In the genomic region with DNA sequence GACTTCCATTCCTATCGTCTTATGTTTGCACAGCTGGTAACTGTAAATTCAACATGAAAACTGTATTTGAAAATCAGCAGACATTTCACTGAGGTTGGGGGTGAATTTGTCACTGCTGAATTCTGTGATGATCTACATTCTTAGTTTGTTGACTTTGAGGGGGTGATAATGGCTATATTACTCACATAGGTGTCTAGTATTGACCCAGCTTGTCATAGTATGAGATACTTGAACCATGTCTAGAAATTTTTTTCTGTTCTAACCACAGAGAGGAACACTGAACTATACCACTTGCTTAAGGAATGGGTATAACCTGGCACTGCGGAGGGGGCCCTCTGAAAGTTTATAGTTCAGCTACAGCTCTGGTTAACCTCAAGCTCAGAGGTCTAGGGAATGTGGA, we compare ENCODE assay signal across 23 cellular contexts.
DNase-seq lines count a peak whose midpoint lies in the region; ATAC-seq and TF ChIP-seq lines count a peak whose summit lies in the region.
"Had no signal": no experiment of that assay in that cellular context is flagged by ENCODE, and none has a peak within 500 bp of the region (broad histone marks: within the 10 kb centered on the region; RNA-seq: fewer than 3 reads in every experiment).

No MANE protein-coding gene starts in this region.

- no peaks in the 10 kb centered on the region for H3K36me3 ChIP-seq in GM23248 (ENCODE audit: low read depth)
- no peaks in the 10 kb centered on the region for H3K36me3 ChIP-seq in PC-9 (ENCODE audit: low read depth)
- H3K36me3 ChIP-seq in gastroesophageal sphincter: no peaks in the 10 kb centered on the region
- H3K36me3 ChIP-seq: tibial nerve had no signal

- DNase-seq in GM23248: peak; percentile 24
- peak; percentile 82 for DNase-seq in NCI-H748 treated with DMSO at 0.1 percent for 48 hours (lab: John Stamatoyannopoulos, UW)
- DNase-seq in glomerular visceral epithelial cell (ENCODE audit: extremely low spot score): peak; percentile 74
- no peak for DNase-seq in stimulated activated naive B cell treated with anti-CD40 and anti-IgM and Interleukin-4, amounts not matched to agents 10 μg/mL and 1 μg/mL and 100 μg/mL, for 72 hours
- no peak for DNase-seq in Kasumi-1 (lab: John Stamatoyannopoulos, UW)
- DNase-seq in PC-9: no peak
- DNase-seq: activated CD4-positive, CD25-positive, alpha-beta regulatory T cell treated with anti-CD3 and anti-CD28 coated beads, Interleukin-2, amount 50 U/mL, for 72 hours; activated CD8-positive, alpha-beta T cell treated with anti-CD3 and anti-CD28 coated beads, Interleukin-2, amount 10 ng/mL, durations not matched to agents 7 days and 5 days; activated naive CD4-positive, alpha-beta T cell; CD4-positive, alpha-beta T cell; central memory CD4-positive, alpha-beta T cell; dorsolateral prefrontal cortex; left ventricle myocardium superior; NCI-H1105 treated with DMSO at 0.1 percent for 48 hours; NCI-H2107; NCI-H446 treated with DMSO at 0.1 percent for 48 hours; SIG-M5; stimulated activated naive CD4-positive, alpha-beta T cell had no signal

- H3K79me2 ChIP-seq in GM23248 (ENCODE audit: insufficient read depth) (no peaks in the 10 kb centered on the region), PC-9 (ENCODE audit: low read depth) (no peaks in the 10 kb centered on the region)

- H3K27me3 Mint-ChIP-seq in stimulated activated naive B cell treated with anti-CD40 and anti-IgM and Interleukin-4, amounts not matched to agents 10 μg/mL and 1 μg/mL and 100 μg/mL, for 72 hours: peaks cover 5 to 12% of the 10 kb centered on the region in 2 donors
- H3K27me3 Mint-ChIP-seq: progenitor cell of endocrine pancreas had no signal

- H3K9ac ChIP-seq in GM23248: peak overlapping the region; percentile 38; the same call in 1 of the 2 replicates

- H3K4me1 Mint-ChIP-seq in stimulated activated naive B cell treated with anti-CD40 and anti-IgM and Interleukin-4, amounts not matched to agents 10 μg/mL and 1 μg/mL and 100 μg/mL, for 72 hours: peaks cover 0 to 38% of the 10 kb centered on the region in 2 donors

- TF ChIP-seq POLR2A in gastroesophageal sphincter (IDR thresholded peaks at IDR 0.05): no peak

- no peaks in the 10 kb centered on the region for H3K9me2 ChIP-seq in GM23248 (ENCODE audit: insufficient read depth)
- H3K9me2 ChIP-seq in PC-9 (ENCODE audit: insufficient read depth): no peaks in the 10 kb centered on the region

- peaks cover 4 to 6% of the 10 kb centered on the region in 2 donors for H3K9me3 Mint-ChIP-seq in stimulated activated naive B cell treated with anti-CD40 and anti-IgM and Interleukin-4, amounts not matched to agents 10 μg/mL and 1 μg/mL and 100 μg/mL, for 72 hours

- no peaks in the 10 kb centered on the region for H3K36me3 Mint-ChIP-seq in stimulated activated naive B cell treated with anti-CD40 and anti-IgM and Interleukin-4, amounts not matched to agents 10 μg/mL and 1 μg/mL and 100 μg/mL, for 72 hours

- in situ Hi-C loops in GM23248 (cut with MboI): no loop called here

- TF ChIP-seq CTCF in PC-9 (conservative IDR thresholded peaks at IDR 0.05): no peak
- no peak for TF ChIP-seq CTCF in gastroesophageal sphincter (IDR thresholded peaks at IDR 0.05)

- no peak overlapping the region for H3K4me3 Mint-ChIP-seq in stimulated activated naive B cell treated with anti-CD40 and anti-IgM and Interleukin-4, amounts not matched to agents 10 μg/mL and 1 μg/mL and 100 μg/mL, for 72 hours
- H3K4me3 Mint-ChIP-seq: activated CD8-positive, alpha-beta T cell treated with anti-CD3 and anti-CD28 coated beads, Interleukin-2, amount 10 ng/mL, durations not matched to agents 7 days and 5 days; CD4-positive, alpha-beta T cell; neural crest cell had no signal

- ATAC-seq in stimulated activated naive B cell treated with anti-CD40 and anti-IgM and Interleukin-4, amounts not matched to agents 10 μg/mL and 1 μg/mL and 100 μg/mL, for 72 hours (replicated peaks): peak; percentile 84 to 90
- no peak for ATAC-seq in gastroesophageal sphincter
- ATAC-seq in GM21529 (IDR thresholded peaks at IDR 0.05; ENCODE audit: unreplicated experiment): no peak
- ATAC-seq: activated CD8-positive, alpha-beta T cell treated with anti-CD3 and anti-CD28 coated beads, Interleukin-2, amount 10 ng/mL, durations not matched to agents 7 days and 5 days; left ventricle myocardium superior had no signal

- H3K4me1 ChIP-seq in GM23248 (ENCODE audit: insufficient read depth): peaks cover 32% of the 10 kb centered on the region
- no peaks in the 10 kb centered on the region for H3K4me1 ChIP-seq in PC-9 (replicated peaks; ENCODE audit: insufficient read depth)
- peaks cover 0 to 11% (median 6%) of the 10 kb centered on the region in 3 donors for H3K4me1 ChIP-seq in gastroesophageal sphincter

- H4K20me1 ChIP-seq in GM23248 (ENCODE audit: insufficient read depth) (no peaks in the 10 kb centered on the region), PC-9 (ENCODE audit: insufficient read depth) (no peaks in the 10 kb centered on the region; the same call in 1 of the 2 replicates)

- intact Hi-C loops in PC-9 (cut with micrococcal nuclease; ENCODE audit: unreplicated experiment): no loop called here

- no peak overlapping the region for H3K27ac Mint-ChIP-seq in stimulated activated naive B cell treated with anti-CD40 and anti-IgM and Interleukin-4, amounts not matched to agents 10 μg/mL and 1 μg/mL and 100 μg/mL, for 72 hours
- H3K27ac Mint-ChIP-seq: activated CD8-positive, alpha-beta T cell treated with anti-CD3 and anti-CD28 coated beads, Interleukin-2, amount 10 ng/mL, durations not matched to agents 7 days and 5 days; CD4-positive, alpha-beta T cell; progenitor cell of endocrine pancreas had no signal

- H3K27ac ChIP-seq in GM23248 (peak overlapping the region; percentile 80), PC-9 (no peak overlapping the region), gastroesophageal sphincter (no peak overlapping the region)
- H3K27ac ChIP-seq: dorsolateral prefrontal cortex, tibial nerve had no signal

- H3K9me3 ChIP-seq in GM23248 (ENCODE audit: low read depth): no peaks in the 10 kb centered on the region
- no peaks in the 10 kb centered on the region for H3K9me3 ChIP-seq in PC-9 (ENCODE audit: insufficient read depth, low read depth)
- H3K9me3 ChIP-seq in gastroesophageal sphincter: peaks cover 0 to 4% (median 0%) of the 10 kb centered on the region in 3 donors
- H3K9me3 ChIP-seq: tibial nerve had no signal

- no peak for TF ChIP-seq EP300 in gastroesophageal sphincter (IDR thresholded peaks at IDR 0.05)

- H3F3A ChIP-seq in GM23248 (ENCODE audit: insufficient read depth) (peaks cover 22% of the 10 kb centered on the region), PC-9 (ENCODE audit: insufficient read depth, low read depth) (no peaks in the 10 kb centered on the region)

- WGBS in GM23248 (ENCODE audit: low coverage in 1 of 2, low lambda C conversion rate in 2 of 2, missing lambda C conversion rate in 2 of 2), 2 experiments: 36 to 38% methylated on average over 2 of the region's 2 CpGs
- 72 to 73% methylated on average over 2 of the region's 2 CpGs for WGBS in gastroesophageal sphincter (ENCODE audit: low coverage in 1 of 2), 2 donors

- H3K4me3 ChIP-seq in GM23248 (peak overlapping the region; percentile 23; the same call in 1 of the 2 replicates), PC-9 (no peak overlapping the region), gastroesophageal sphincter (no peak overlapping the region)
- H3K4me3 ChIP-seq: dorsolateral prefrontal cortex, tibial nerve had no signal

- no peaks in the 10 kb centered on the region for H3K27me3 ChIP-seq in GM23248 (replicated peaks; ENCODE audit: insufficient read depth)
- H3K27me3 ChIP-seq in PC-9 (ENCODE audit: insufficient read depth, low read depth): no peaks in the 10 kb centered on the region
- H3K27me3 ChIP-seq in gastroesophageal sphincter: no peaks in the 10 kb centered on the region
- H3K27me3 ChIP-seq: dorsolateral prefrontal cortex, tibial nerve had no signal

- H3K4me2 ChIP-seq in GM23248 (ENCODE audit: unreplicated experiment) (peak overlapping the region; percentile 78), PC-9 (no peak overlapping the region)

- CTCF ChIA-PET in PC-9 (lab: Charles Lee): no interaction called here

- POLR2A ChIA-PET in PC-9 (lab: Charles Lee; ENCODE audit: unreplicated experiment): no interaction called here

- no TSS peak for BruUV-seq in PC-9 (replicated peaks; lab: Mats Ljungman, UMichigan)

- peak overlapping the region; percentile 74 for H2AFZ ChIP-seq in GM23248
- no peak overlapping the region for H2AFZ ChIP-seq in PC-9

Comparison
In these comparisons a context has a peak if more than half of its experiments do, and no peak if none do; other contexts are left out.
1. DNase-seq: peak in GM23248 (single experiment), NCI-H748 treated with DMSO at 0.1 percent for 48 hours (single experiment) and glomerular visceral epithelial cell (single experiment); none in stimulated activated naive B cell treated with anti-CD40 and anti-IgM and Interleukin-4, amounts not matched to agents 10 μg/mL and 1 μg/mL and 100 μg/mL, for 72 hours (single experiment), Kasumi-1 (0 of 2) and PC-9 (0 of 2).
2. ATAC-seq: peak in stimulated activated naive B cell treated with anti-CD40 and anti-IgM and Interleukin-4, amounts not matched to agents 10 μg/mL and 1 μg/mL and 100 μg/mL, for 72 hours (2 of 2); none in gastroesophageal sphincter (single experiment) and GM21529 (single experiment).